ENCODE assay signal across 18 cellular contexts in the genomic region with DNA sequence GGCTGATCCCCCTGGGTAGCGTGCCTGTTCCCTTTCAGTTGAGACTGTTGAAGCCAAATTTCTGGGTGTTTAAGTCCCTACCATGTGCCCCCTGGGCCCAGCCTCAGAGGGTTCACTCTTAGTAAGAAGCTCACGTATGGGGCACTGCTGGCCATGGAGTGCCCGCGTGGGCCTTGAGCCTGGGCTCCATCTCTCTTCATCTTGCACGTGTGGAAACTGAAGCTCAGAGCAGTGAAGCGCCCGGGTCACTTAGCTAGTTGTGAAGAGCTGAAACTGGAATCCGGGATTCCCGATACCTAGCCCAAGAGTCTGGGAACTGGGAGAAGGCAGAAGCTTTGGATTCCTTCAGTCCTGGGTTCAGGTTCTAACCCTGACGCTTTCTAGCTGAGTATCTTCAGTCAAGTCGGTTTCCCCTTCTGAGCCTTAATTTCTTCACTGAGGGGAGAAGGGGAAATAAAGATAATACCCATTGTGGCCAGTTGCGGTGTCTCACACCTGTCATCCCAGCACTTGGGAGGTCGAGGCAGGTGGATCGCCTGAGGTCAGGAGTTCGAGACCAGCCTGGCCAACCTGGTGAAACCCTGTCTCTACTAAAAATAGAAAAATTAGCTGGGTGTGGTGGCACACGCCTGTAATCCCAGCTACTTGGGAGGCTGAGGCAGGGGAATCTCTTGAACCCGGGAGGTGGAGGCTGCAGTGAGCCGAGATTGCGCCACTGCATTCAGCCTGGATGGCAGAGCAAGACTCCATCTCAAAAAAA.
DNase-seq lines count a peak whose midpoint lies in the region; ATAC-seq, FAIRE-seq and TF ChIP-seq lines count a peak whose summit lies in the region.
"Had no signal": no experiment of that assay in that cellular context is flagged by ENCODE, and none has a peak within 500 bp of the region (broad histone marks: within the 10 kb centered on the region; RNA-seq: fewer than 3 reads in every experiment).

No MANE protein-coding gene starts in this region.

- H3K4ac ChIP-seq in trophoblast cell (ENCODE audit: low read depth, low read length), result peak overlapping the region; percentile 17

- no peaks in the 10 kb centered on the region for H3K9me1 ChIP-seq in endothelial cell of umbilical vein (replicated peaks; ENCODE audit: control insufficient read depth, extremely low read depth, insufficient read depth, low read length)

- H3K27ac Mint-ChIP-seq in Caco-2 (ENCODE audit: unreplicated experiment) (peak overlapping the region; percentile 83), neural progenitor cell (no peak overlapping the region)
- H3K27ac Mint-ChIP-seq: B cell had no signal

- H3K36me3 ChIP-seq in Caco-2 (ENCODE audit: control insufficient read depth, insufficient read depth, low read length), result no peaks in the 10 kb centered on the region
- no peaks in the 10 kb centered on the region for H3K36me3 ChIP-seq in PC-9 (ENCODE audit: low read depth)
- no peaks in the 10 kb centered on the region for H3K36me3 ChIP-seq in endothelial cell of umbilical vein (ENCODE audit: control insufficient read depth in 2 of 2, extremely low read depth in 1 of 2, insufficient read depth in 2 of 2, low read length in 2 of 2)
- H3K36me3 ChIP-seq in trophoblast cell (ENCODE audit: control insufficient read depth in 1 of 2, insufficient read depth in 2 of 2, low read length in 2 of 2), result no peaks in the 10 kb centered on the region
- H3K36me3 ChIP-seq in neural progenitor cell, result no peaks in the 10 kb centered on the region
- H3K36me3 ChIP-seq: adrenal gland, lower lobe of right lung, right atrium auricular region had no signal

- no peak for TF ChIP-seq POLR2A in endothelial cell of umbilical vein (IDR thresholded peaks at IDR 0.05; ENCODE audit: low read depth, low read length)

- peak overlapping the region; percentile 9 for H3K18ac ChIP-seq in trophoblast cell (ENCODE audit: low read length)

- H3K36me3 Mint-ChIP-seq in Caco-2 (ENCODE audit: insufficient read depth, unreplicated experiment) (peaks cover 16% of the 10 kb centered on the region), neural progenitor cell (no peaks in the 10 kb centered on the region)

- peak overlapping the region; percentile 89 for H2AK5ac ChIP-seq in trophoblast cell (ENCODE audit: low read length)

- no peaks in the 10 kb centered on the region for H3K9me2 ChIP-seq in PC-9 (ENCODE audit: insufficient read depth)

- H3K4me1 Mint-ChIP-seq in Caco-2 (ENCODE audit: low read depth, unreplicated experiment), result peaks cover 46% of the 10 kb centered on the region
- peaks cover 18% of the 10 kb centered on the region for H3K4me1 Mint-ChIP-seq in neural progenitor cell

- H3K4me3 ChIP-seq in Caco-2 (ENCODE audit: low read depth, low read length), result no peak overlapping the region
- no peak overlapping the region for H3K4me3 ChIP-seq in PC-9
- H3K4me3 ChIP-seq in endothelial cell of umbilical vein (replicated peaks in 1 of 3; ENCODE audit: insufficient read depth in 1 of 3, low read depth in 1 of 3, low read length in 3 of 3), result no peak overlapping the region
- no peak overlapping the region for H3K4me3 ChIP-seq in trophoblast cell (ENCODE audit: low read depth, low read length)
- no peak overlapping the region for H3K4me3 ChIP-seq in neural progenitor cell
- H3K4me3 ChIP-seq: adrenal gland, lower lobe of right lung, right atrium auricular region had no signal

- H3K4me3 Mint-ChIP-seq in Caco-2 (ENCODE audit: unreplicated experiment) (peak overlapping the region; percentile 24), neural progenitor cell (no peak overlapping the region)
- H3K4me3 Mint-ChIP-seq: B cell, nephron had no signal

- H3K27me3 ChIP-seq in Caco-2 (replicated peaks; ENCODE audit: control insufficient read depth, insufficient read depth, low read length) (no peaks in the 10 kb centered on the region), PC-9 (ENCODE audit: insufficient read depth, low read depth) (no peaks in the 10 kb centered on the region), endothelial cell of umbilical vein (ENCODE audit: control insufficient read depth in 2 of 2, insufficient read depth in 2 of 2, low read length in 2 of 2) (no peaks in the 10 kb centered on the region), trophoblast cell (ENCODE audit: insufficient read depth, low read length) (no peaks in the 10 kb centered on the region), neural progenitor cell (no peaks in the 10 kb centered on the region)
- H3K27me3 ChIP-seq: adrenal gland, foreskin keratinocyte, right atrium auricular region had no signal

- ATAC-seq in HG03378 (IDR thresholded peaks at IDR 0.05; ENCODE audit: unreplicated experiment), result no peak

- H3F3A ChIP-seq in PC-9 (ENCODE audit: insufficient read depth, low read depth), result peaks cover 40% of the 10 kb centered on the region
- H3F3A ChIP-seq in neural progenitor cell (ENCODE audit: low read depth), result peaks cover 9% of the 10 kb centered on the region

- H2BK120ac ChIP-seq in trophoblast cell (ENCODE audit: insufficient read depth, low read length, poor library complexity), result peak overlapping the region; percentile 13

- H3K9me3 Mint-ChIP-seq in Caco-2 (ENCODE audit: unreplicated experiment) (no peaks in the 10 kb centered on the region), neural progenitor cell (no peaks in the 10 kb centered on the region)
- H3K9me3 Mint-ChIP-seq: nephron had no signal

- H3K79me1 ChIP-seq in trophoblast cell (ENCODE audit: low read length), result peaks cover 50% of the 10 kb centered on the region

- dilution Hi-C loops in endothelial cell of umbilical vein (cut with MboI; ENCODE audit: extremely low pct_ligation_motif_present, low sequenced_read_pairs), result no loop called here

- peak overlapping the region; percentile 15 for H4K12ac ChIP-seq in trophoblast cell (ENCODE audit: low read depth, low read length)

- H3K4me2 ChIP-seq in PC-9 (peak overlapping the region; percentile 41), endothelial cell of umbilical vein (ENCODE audit: insufficient read depth, low read length) (no peak overlapping the region), trophoblast cell (ENCODE audit: low read length) (no peak overlapping the region), neural progenitor cell (no peak overlapping the region)

- POLR2A ChIA-PET in Caco-2 (lab: Charles Lee), result no interaction called here
- POLR2A ChIA-PET in PC-9 (lab: Charles Lee; ENCODE audit: unreplicated experiment), result no interaction called here
- POLR2A ChIA-PET in endothelial cell of umbilical vein (lab: Charles Lee), result interaction anchor here (0.7 kb wide), 1 partner anchor 43 kb away, joined by 5 read pairs; no protein-coding TSS in a partner anchor

- peak overlapping the region; percentile 64 for H3K14ac ChIP-seq in trophoblast cell (ENCODE audit: low read length)

- H3K4me1 ChIP-seq in Caco-2 (peaks cover 34% of the 10 kb centered on the region), PC-9 (replicated peaks; ENCODE audit: insufficient read depth) (peaks cover 62% of the 10 kb centered on the region), endothelial cell of umbilical vein (ENCODE audit: control insufficient read depth, extremely low read depth, insufficient read depth, low read length) (peaks cover 29% of the 10 kb centered on the region), trophoblast cell (ENCODE audit: control insufficient read depth in 1 of 2, insufficient read depth in 2 of 2, low read length in 2 of 2) (peaks cover 49 to 57% of the 10 kb centered on the region in 2 experiments), neural progenitor cell (peaks cover 29% of the 10 kb centered on the region)
- H3K4me1 ChIP-seq: adrenal gland had no signal

- TF ChIP-seq CTCF in Caco-2 (IDR thresholded peaks at IDR 0.05; ENCODE audit: insufficient read depth in 1 of 2, low read depth in 1 of 2, low read length in 1 of 2, severe bottlenecking in 1 of 2, unreplicated experiment in 1 of 2) (no peak), PC-9 (conservative IDR thresholded peaks at IDR 0.05) (no peak), endothelial cell of umbilical vein (IDR thresholded peaks at IDR 0.05; ENCODE audit: extremely low read depth in 1 of 2, insufficient read depth in 1 of 2, low read depth in 1 of 2, low read length in 2 of 2) (no peak), neural progenitor cell (IDR thresholded peaks at IDR 0.05) (no peak)

- peak overlapping the region; percentile 78 for H2BK12ac ChIP-seq in trophoblast cell (ENCODE audit: low read length)

- H3K79me2 ChIP-seq in PC-9 (ENCODE audit: low read depth) (no peaks in the 10 kb centered on the region), endothelial cell of umbilical vein (ENCODE audit: control insufficient read depth, insufficient read depth, low read length) (no peaks in the 10 kb centered on the region), trophoblast cell (ENCODE audit: control insufficient read depth, insufficient read depth, low read length, poor library complexity) (peaks cover 3% of the 10 kb centered on the region), neural progenitor cell (ENCODE audit: low read depth) (no peaks in the 10 kb centered on the region)

- H4K8ac ChIP-seq in trophoblast cell (ENCODE audit: low read depth, low read length), result peak overlapping the region; percentile 46

- peak overlapping the region; percentile 90 for H4K91ac ChIP-seq in trophoblast cell (ENCODE audit: low read depth, low read length)

- no peak for DNase-seq in Caco-2
- DNase-seq in PC-9, result no peak
- no peak for DNase-seq in endothelial cell of umbilical vein (ENCODE audit: low read depth, low spot score)
- peak; percentile 21 to 53 for DNase-seq in trophoblast cell
- no peak for DNase-seq in neural progenitor cell (ENCODE audit: low spot score)
- DNase-seq in activated naive CD4-positive, alpha-beta T cell treated with anti-CD3 and anti-CD28 coated beads, Interleukin-2, amount 50 U/mL, for 16 hours, result no peak
- DNase-seq in C1 segment of cervical spinal cord (lab: John Stamatoyannopoulos, UW), result no peak
- DNase-seq: activated CD4-positive, alpha-beta T cell treated with anti-CD3 and anti-CD28 coated beads, Interleukin-2, amount 50 U/mL, for 1 hour; NCI-H526 treated with DMSO at 0.1 percent for 48 hours; stimulated activated CD4-positive, alpha-beta T cell treated with anti-CD3 and anti-CD28 coated beads, Interleukin-1b, Interleukin-23, amount 100 ng/mL, for 48 hours had no signal

- H3K9me3 ChIP-seq in Caco-2, result no peaks in the 10 kb centered on the region
- no peaks in the 10 kb centered on the region for H3K9me3 ChIP-seq in PC-9 (ENCODE audit: insufficient read depth, low read depth)
- no peaks in the 10 kb centered on the region for H3K9me3 ChIP-seq in endothelial cell of umbilical vein (replicated peaks; ENCODE audit: control insufficient read depth, insufficient read depth, low read length)
- no peaks in the 10 kb centered on the region for H3K9me3 ChIP-seq in trophoblast cell (ENCODE audit: insufficient read depth, low read depth, low read length)
- no peaks in the 10 kb centered on the region for H3K9me3 ChIP-seq in neural progenitor cell (ENCODE audit: low read depth)
- H3K9me3 ChIP-seq: adrenal gland, lower lobe of right lung, right atrium auricular region had no signal

- no peaks in the 10 kb centered on the region for H3K27me3 Mint-ChIP-seq in Caco-2 (ENCODE audit: insufficient read depth, unreplicated experiment)
- H3K27me3 Mint-ChIP-seq in neural progenitor cell (ENCODE audit: insufficient read depth, low read depth), result peaks cover 31% of the 10 kb centered on the region

- H2BK5ac ChIP-seq in trophoblast cell (ENCODE audit: low read depth, low read length, poor library complexity), result peak overlapping the region; percentile 57

- WGBS in trophoblast cell (ENCODE audit: extremely low coverage, insufficient coverage, insufficient read length), result no CpG with 5 or more reads among the region's 19 CpGs

- H3K27ac ChIP-seq in PC-9 (peak overlapping the region; percentile 97), endothelial cell of umbilical vein (ENCODE audit: insufficient read depth, low read depth, low read length) (peak overlapping the region; percentile 8), trophoblast cell (ENCODE audit: low read depth, low read length) (no peak overlapping the region), neural progenitor cell (no peak overlapping the region)

- BruUV-seq in Caco-2 (replicated peaks; lab: Mats Ljungman, UMichigan), result no TSS peak
- TSS peak; percentile 74 for BruUV-seq in PC-9 (replicated peaks; lab: Mats Ljungman, UMichigan)
- no TSS peak for BruUV-seq in endothelial cell of umbilical vein (replicated peaks; lab: Mats Ljungman, UMichigan)

- H3K9ac ChIP-seq in endothelial cell of umbilical vein (replicated peaks; ENCODE audit: extremely low read depth, insufficient read depth, low read length) (no peak overlapping the region), trophoblast cell (ENCODE audit: low read length) (no peak overlapping the region), neural progenitor cell (no peak overlapping the region)

- CTCF ChIA-PET in Caco-2 (lab: Charles Lee), result no interaction called here
- CTCF ChIA-PET in PC-9 (lab: Charles Lee), result interaction anchor here (0.6 kb wide), 1 partner anchor 56 kb away, joined by 5 read pairs; no protein-coding TSS in a partner anchor
- CTCF ChIA-PET in endothelial cell of umbilical vein (lab: Charles Lee), result interaction anchor here (0.9 to 3.1 kb wide), 3 partner anchors 22 to 44 kb away, joined by 3 to 8 read pairs (median 3); no protein-coding TSS in a partner anchor

- no peak overlapping the region for H2AFZ ChIP-seq in PC-9
- H2AFZ ChIP-seq in endothelial cell of umbilical vein (ENCODE audit: low read depth, low read length), result no peak overlapping the region
- peak overlapping the region; percentile 23 for H2AFZ ChIP-seq in trophoblast cell (ENCODE audit: insufficient read depth, low read length, poor library complexity)
- no peak overlapping the region for H2AFZ ChIP-seq in neural progenitor cell (replicated peaks)

- no peak overlapping the region for H3K23ac ChIP-seq in trophoblast cell (ENCODE audit: low read length)

- no peak for FAIRE-seq in endothelial cell of umbilical vein (lab: Jason Lieb, UNC)
- FAIRE-seq: endometrium had no signal

- intact Hi-C loops in Caco-2 (cut with micrococcal nuclease; ENCODE audit: unreplicated experiment), result no loop called here
- intact Hi-C loops in PC-9 (cut with micrococcal nuclease; ENCODE audit: unreplicated experiment), result loop anchor here (1.0 to 5.0 kb wide), 3 partner anchors 39 to 557 kb away; a partner anchor contains a TSS
- intact Hi-C loops in endothelial cell of umbilical vein (cut with micrococcal nuclease), result loop anchor here (1.0 kb wide), 3 partner anchors 45 to 111 kb away; no protein-coding TSS in a partner anchor

- no peaks in the 10 kb centered on the region for H4K20me1 ChIP-seq in PC-9 (ENCODE audit: insufficient read depth)
- no peaks in the 10 kb centered on the region for H4K20me1 ChIP-seq in endothelial cell of umbilical vein (replicated peaks; ENCODE audit: control insufficient read depth, extremely low read depth, insufficient read depth, low read length)
- no peaks in the 10 kb centered on the region for H4K20me1 ChIP-seq in neural progenitor cell (ENCODE audit: low read depth)

Comparison
In these comparisons a context has a peak if more than half of its experiments do, and no peak if none do; other contexts are left out.
1. DNase-seq: peak in trophoblast cell (2 of 2); none in Caco-2 (0 of 2), PC-9 (0 of 2), endothelial cell of umbilical vein (single experiment), neural progenitor cell (single experiment), activated naive CD4-positive, alpha-beta T cell treated with anti-CD3 and anti-CD28 coated beads, Interleukin-2, amount 50 U/mL, for 16 hours (single experiment) and C1 segment of cervical spinal cord (0 of 14).
2. H3K27ac ChIP-seq: peak in PC-9 (single experiment) and endothelial cell of umbilical vein (single experiment); none in trophoblast cell (single experiment) and neural progenitor cell (single experiment).